29 cellular contexts compared by ENCODE assay signal in genomic region chr1:221317537-221317936, GRCh38.
"Had no signal": no experiment of that assay in that cellular context is flagged by ENCODE, and none has a peak within 500 bp of the region (broad histone marks: within the 10 kb centered on the region; RNA-seq: fewer than 3 reads in every experiment).

No MANE protein-coding gene starts in this region.

- ATAC-seq: stimulated activated effector memory CD8-positive, alpha-beta T cell treated with anti-CD3 and anti-CD28 coated beads, Interleukin-12 subunit alpha, Interleukin-12 subunit beta, amount 100 ng/mL, for 72 hours; stimulated activated memory B cell treated with anti-CD40 and anti-IgM and Interleukin-4, amounts not matched to agents 10 μg/mL and 1 μg/mL and 100 μg/mL, for 72 hours; stimulated activated naive B cell treated with anti-CD40 and anti-IgM and Interleukin-4, amounts not matched to agents 10 μg/mL and 1 μg/mL and 100 μg/mL, for 72 hours; stimulated activated naive CD8-positive, alpha-beta T cell treated with anti-CD3 and anti-CD28 coated beads, Interleukin-15, amount 100 ng/mL, for 72 hours; stimulated activated naive CD8-positive, alpha-beta T cell treated with anti-CD3 and anti-CD28 coated beads, Interleukin-15, Interleukin-2, amounts not matched to agents 100 U/mL and 50 U/mL, for 24 hours; upper lobe of right lung had no signal

- H3K4me3 ChIP-seq: stomach, suprapubic skin, testis, thoracic aorta, thyroid gland, tibial artery, tibial nerve, transverse colon, upper lobe of left lung, upper lobe of right lung, uterus, vagina had no signal

- DNase-seq: stimulated activated CD4-positive, alpha-beta T cell treated with anti-CD3 and anti-CD28 coated beads, Interleukin-2, amount 100 ng/mL, for 48 hours; stimulated activated CD4-positive, alpha-beta T cell treated with anti-CD3 and anti-CD28 coated beads, Interleukin-4, amount 100 ng/mL, for 1 hour; stimulated activated CD4-positive, alpha-beta T cell treated with anti-CD3 and anti-CD28 coated beads, Interleukin-4, amount 100 ng/mL, for 24 hours; stimulated activated CD4-positive, alpha-beta T cell treated with anti-CD3 and anti-CD28 coated beads, Interleukin-4, amount 100 ng/mL, for 4 hours; stimulated activated CD8-positive, alpha-beta memory T cell treated with anti-CD3 and anti-CD28 coated beads, Interleukin-4, amount 100 ng/mL, for 48 hours; stimulated activated naive B cell treated with anti-CD40 and anti-IgM and Interleukin-4, amounts not matched to agents 10 μg/mL and 1 μg/mL and 100 μg/mL, for 72 hours; stimulated activated naive CD4-positive, alpha-beta T cell; stimulated activated naive CD4-positive, alpha-beta T cell treated with Interleukin-2 at 50 U/mL for 16 hours; stimulated activated naive CD8-positive, alpha-beta T cell treated with anti-CD3 and anti-CD28 coated beads, Interleukin-15, amount 100 ng/mL, for 72 hours; stimulated activated naive CD8-positive, alpha-beta T cell treated with anti-CD3 and anti-CD28 coated beads, Interleukin-15, Interleukin-2, amounts not matched to agents 100 U/mL and 50 U/mL, for 24 hours; stomach; substantia nigra; testis; thyroid gland; tibial artery; transverse colon; trophoblast cell; upper lobe of left lung; upper lobe of right lung; uterus had no signal

- H3K36me3 ChIP-seq: stomach, suprapubic skin, thoracic aorta, thyroid gland, tibial artery, tibial nerve, transverse colon, upper lobe of left lung, upper lobe of right lung, uterus, vagina had no signal

- H3K27ac ChIP-seq: stomach, suprapubic skin, testis, thoracic aorta, thyroid gland, tibial nerve, transverse colon, upper lobe of left lung, upper lobe of right lung, uterus, vagina had no signal

- H3K9me3 ChIP-seq: stomach, suprapubic skin, testis, thoracic aorta, thyroid gland, tibial artery, tibial nerve, transverse colon, upper lobe of left lung, upper lobe of right lung, uterus, vagina had no signal

- H3K27ac Mint-ChIP-seq: stimulated activated effector memory CD8-positive, alpha-beta T cell treated with anti-CD3 and anti-CD28 coated beads, Interleukin-12 subunit alpha, Interleukin-12 subunit beta, amount 100 ng/mL, for 72 hours; stimulated activated memory B cell treated with anti-CD40 and anti-IgM and Interleukin-4, amounts not matched to agents 10 μg/mL and 1 μg/mL and 100 μg/mL, for 72 hours; stimulated activated naive B cell treated with anti-CD40 and anti-IgM and Interleukin-4, amounts not matched to agents 10 μg/mL and 1 μg/mL and 100 μg/mL, for 72 hours; stimulated activated naive CD8-positive, alpha-beta T cell treated with anti-CD3 and anti-CD28 coated beads, Interleukin-15, Interleukin-2, amounts not matched to agents 100 ng/mL and 50 ng/mL, for 24 hours; type B pancreatic cell had no signal

- H3K9me3 Mint-ChIP-seq: stimulated activated effector memory CD8-positive, alpha-beta T cell treated with anti-CD3 and anti-CD28 coated beads, Interleukin-12 subunit alpha, Interleukin-12 subunit beta, amount 100 ng/mL, for 72 hours; stimulated activated memory B cell treated with anti-CD40 and anti-IgM and Interleukin-4, amounts not matched to agents 10 μg/mL and 1 μg/mL and 100 μg/mL, for 72 hours; stimulated activated naive B cell treated with anti-CD40 and anti-IgM and Interleukin-4, amounts not matched to agents 10 μg/mL and 1 μg/mL and 100 μg/mL, for 72 hours; stimulated activated naive CD8-positive, alpha-beta T cell treated with anti-CD3 and anti-CD28 coated beads, Interleukin-15, amount 100 ng/mL, for 72 hours; stimulated activated naive CD8-positive, alpha-beta T cell treated with anti-CD3 and anti-CD28 coated beads, Interleukin-15, Interleukin-2, amounts not matched to agents 100 ng/mL and 50 ng/mL, for 24 hours had no signal

- H3K4me1 Mint-ChIP-seq: stimulated activated effector memory CD8-positive, alpha-beta T cell treated with anti-CD3 and anti-CD28 coated beads, Interleukin-12 subunit alpha, Interleukin-12 subunit beta, amount 100 ng/mL, for 72 hours; stimulated activated memory B cell treated with anti-CD40 and anti-IgM and Interleukin-4, amounts not matched to agents 10 μg/mL and 1 μg/mL and 100 μg/mL, for 72 hours; stimulated activated naive B cell treated with anti-CD40 and anti-IgM and Interleukin-4, amounts not matched to agents 10 μg/mL and 1 μg/mL and 100 μg/mL, for 72 hours; stimulated activated naive CD8-positive, alpha-beta T cell treated with anti-CD3 and anti-CD28 coated beads, Interleukin-15, amount 100 ng/mL, for 72 hours had no signal

- H3K4me3 Mint-ChIP-seq: stimulated activated effector memory CD8-positive, alpha-beta T cell treated with anti-CD3 and anti-CD28 coated beads, Interleukin-12 subunit alpha, Interleukin-12 subunit beta, amount 100 ng/mL, for 72 hours; stimulated activated memory B cell treated with anti-CD40 and anti-IgM and Interleukin-4, amounts not matched to agents 10 μg/mL and 1 μg/mL and 100 μg/mL, for 72 hours; stimulated activated naive B cell treated with anti-CD40 and anti-IgM and Interleukin-4, amounts not matched to agents 10 μg/mL and 1 μg/mL and 100 μg/mL, for 72 hours; stimulated activated naive CD8-positive, alpha-beta T cell treated with anti-CD3 and anti-CD28 coated beads, Interleukin-15, amount 100 ng/mL, for 72 hours; stimulated activated naive CD8-positive, alpha-beta T cell treated with anti-CD3 and anti-CD28 coated beads, Interleukin-15, Interleukin-2, amounts not matched to agents 100 ng/mL and 50 ng/mL, for 24 hours; type B pancreatic cell had no signal

- H3K36me3 Mint-ChIP-seq: stimulated activated effector memory CD8-positive, alpha-beta T cell treated with anti-CD3 and anti-CD28 coated beads, Interleukin-12 subunit alpha, Interleukin-12 subunit beta, amount 100 ng/mL, for 72 hours; stimulated activated memory B cell treated with anti-CD40 and anti-IgM and Interleukin-4, amounts not matched to agents 10 μg/mL and 1 μg/mL and 100 μg/mL, for 72 hours; stimulated activated naive B cell treated with anti-CD40 and anti-IgM and Interleukin-4, amounts not matched to agents 10 μg/mL and 1 μg/mL and 100 μg/mL, for 72 hours; type B pancreatic cell had no signal

- H3K27me3 ChIP-seq: stomach, suprapubic skin, testis, thyroid gland, tibial artery, tibial nerve, transverse colon, upper lobe of left lung, upper lobe of right lung, uterus, vagina had no signal

- FAIRE-seq: urothelium cell line had no signal

- H3K4me1 ChIP-seq: stomach, testis, thyroid gland, transverse colon, upper lobe of right lung, uterus had no signal
